ENCODE assay signal across 8 cellular contexts in the genomic region with DNA sequence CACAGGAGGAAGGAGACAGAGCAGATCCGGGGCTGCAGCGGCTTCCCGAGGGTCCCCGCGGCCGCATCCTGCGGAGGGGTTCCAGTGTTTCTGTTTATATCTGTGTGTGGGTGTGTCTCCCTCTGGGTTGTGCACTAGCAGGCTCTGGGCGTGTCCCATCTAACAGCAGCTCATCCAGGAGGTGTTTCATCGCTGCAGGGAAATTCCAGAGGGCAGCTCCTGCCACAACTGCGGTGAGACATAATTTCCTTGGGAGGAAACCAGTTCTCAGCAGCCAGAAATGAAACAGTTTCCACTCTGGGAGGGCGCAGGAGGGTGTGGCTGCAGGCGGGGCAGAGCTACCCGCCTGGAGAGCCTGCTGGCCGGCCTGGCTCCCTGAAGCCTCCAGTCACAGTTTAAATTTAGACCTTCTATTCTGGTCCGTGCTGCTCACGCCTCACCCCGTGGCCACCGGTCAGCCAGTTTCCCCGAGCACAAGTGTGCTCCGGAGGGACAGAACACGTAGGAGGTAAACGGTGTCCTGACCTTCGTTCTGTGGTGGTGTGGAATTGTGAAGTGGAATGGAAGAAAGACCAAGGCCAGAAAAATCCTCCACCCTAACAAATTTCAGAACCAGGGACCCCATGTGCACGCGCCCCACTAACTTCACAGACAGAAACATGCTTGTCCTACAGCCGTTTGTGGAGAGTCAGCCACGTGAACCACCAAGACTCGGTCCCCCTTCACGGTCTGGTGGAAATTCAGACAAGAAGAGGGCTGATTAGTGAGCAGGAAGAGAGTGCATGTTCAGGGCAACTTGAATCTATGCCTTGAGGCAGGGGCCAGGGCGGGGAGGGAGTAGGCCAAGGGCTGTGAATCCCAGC. TPM values are rescaled to one million over a fixed set of nuclear protein-coding genes. Genes with fewer than 3 reads are reported as not detected.
DNase-seq lines count a peak whose midpoint lies in the region; ATAC-seq and TF ChIP-seq lines count a peak whose summit lies in the region.

No MANE protein-coding gene starts in this region.

- peak overlapping the region; percentile 79 for H2BK20ac ChIP-seq in IMR-90 (ENCODE audit: low read depth, low read length)

- POLR2A ChIA-PET in IMR-90 (lab: Charles Lee; ENCODE audit: unreplicated experiment): interaction anchor here (0.6 kb wide), 1 partner anchor 11 kb away, joined by 3 read pairs; no protein-coding TSS in a partner anchor

- H3K27ac ChIP-seq in 22Rv1 (peak overlapping the region; percentile 67), IMR-90 (ENCODE audit: insufficient read depth, low read length) (peak overlapping the region; percentile 42), body of pancreas (peak overlapping the region in 3 of 4 donors; percentile 28 to 53 (median 52))

- WGBS in IMR-90 (ENCODE audit: extremely low coverage in 2 of 2, insufficient read length in 1 of 2), 2 experiments: 0% methylated on average over 6 of the region's 30 CpGs; no CpG with 5 or more reads in 1 of the 2 experiments
- 73 to 80% methylated on average over 30 of the region's 30 CpGs for WGBS in body of pancreas, 2 donors

- H3K36me3 ChIP-seq in IMR-90 (ENCODE audit: control insufficient read depth, insufficient read depth, low read length) (no peaks in the 10 kb centered on the region), body of pancreas (replicated peaks in 1 of 2; ENCODE audit: insufficient read depth in 1 of 2, low read depth in 2 of 2) (no peaks in the 10 kb centered on the region)

- H4K8ac ChIP-seq in IMR-90 (ENCODE audit: low read depth in 2 of 2, low read length in 2 of 2): peak overlapping the region; percentile 46 to 90; a peak in 3 of 4 replicates

- H2AK5ac ChIP-seq in IMR-90 (ENCODE audit: low read depth, low read length): peak overlapping the region; percentile 89

- peak overlapping the region; percentile 46; the same call in 1 of the 3 replicates for H2BK15ac ChIP-seq in IMR-90 (ENCODE audit: low read depth, low read length)

- H2BK120ac ChIP-seq in IMR-90 (ENCODE audit: low read depth, low read length): peak overlapping the region; percentile 86

- H2BK5ac ChIP-seq in IMR-90 (ENCODE audit: low read depth, low read length, poor library complexity, severe bottlenecking): peak overlapping the region; percentile 71

- no peaks in the 10 kb centered on the region for H3K79me1 ChIP-seq in IMR-90 (ENCODE audit: low read depth in 1 of 2, low read length in 2 of 2)

- dilution Hi-C loops in IMR-90 (cut with HindIII; ENCODE audit: low sequenced_read_pairs, unreplicated experiment): no loop called here

- peak overlapping the region; percentile 89 for H3K4ac ChIP-seq in IMR-90 (ENCODE audit: low read depth, low read length)

- peak; percentile 94 for DNase-seq in IMR-90
- peak; percentile 89 for DNase-seq in T1000 (lab: John Stamatoyannopoulos, UW)
- DNase-seq in body of pancreas: peak; percentile 16 to 51 (median 41)
- peak; percentile 96 for DNase-seq in kidney glomerular epithelial cell (lab: John Stamatoyannopoulos, UW)
- DNase-seq in stimulated activated CD4-positive, alpha-beta T cell treated with anti-CD3 and anti-CD28 coated beads, Interleukin-2, amount 100 ng/mL, for 24 hours: peak; percentile 67 to 73

- H3K27me3 ChIP-seq in IMR-90 (ENCODE audit: control insufficient read depth, insufficient read depth, low read length): no peaks in the 10 kb centered on the region
- H3K27me3 ChIP-seq in body of pancreas: no peaks in the 10 kb centered on the region

- peak overlapping the region; percentile 95 for H2AK9ac ChIP-seq in IMR-90 (replicated peaks; ENCODE audit: low read depth, low read length, poor library complexity)

- 0 out of 2 replicates have a peak, but pooled peaks have one; percentile 11 for TF ChIP-seq RAD21 in IMR-90 (IDR thresholded peaks at IDR 0.05; ENCODE audit: low read length)

- H3K23ac ChIP-seq in IMR-90 (ENCODE audit: low read depth, low read length): peak overlapping the region; percentile 39

- H3K9ac ChIP-seq in IMR-90 (ENCODE audit: low read depth, low read length): peak overlapping the region; percentile 54

- peak overlapping the region; percentile 27 for H4K5ac ChIP-seq in IMR-90 (ENCODE audit: low read depth, low read length)

- ATAC-seq in GM18907 (IDR thresholded peaks at IDR 0.05; ENCODE audit: unreplicated experiment): peak; percentile 83
- ATAC-seq in IMR-90 (ENCODE audit: low read depth): peak; percentile 96
- ATAC-seq in body of pancreas: peak; percentile 66
- ATAC-seq in GM18517 (IDR thresholded peaks at IDR 0.05; ENCODE audit: unreplicated experiment): no peak

- H2AFZ ChIP-seq in IMR-90 (replicated peaks; ENCODE audit: low read length, poor library complexity): peak overlapping the region; percentile 86

- peaks cover 15% of the 10 kb centered on the region; the same call in 1 of the 2 replicates for H3K9me1 ChIP-seq in IMR-90 (ENCODE audit: insufficient read depth, low read length)

- in situ Hi-C loops in IMR-90 (cut with MboI; ENCODE audit: low sequenced_read_pairs): no loop called here

- no peaks in the 10 kb centered on the region for H3K9me3 ChIP-seq in IMR-90 (ENCODE audit: control insufficient read depth, insufficient read depth, low read length)
- H3K9me3 ChIP-seq in body of pancreas: no peaks in the 10 kb centered on the region

- H3K4me2 ChIP-seq in IMR-90 (ENCODE audit: low read depth, low read length): peak overlapping the region; percentile 61

- no TSS peak for BruUV-seq in IMR-90 (replicated peaks; lab: Mats Ljungman, UMichigan)

- peak overlapping the region; percentile 96 for H3K14ac ChIP-seq in IMR-90 (replicated peaks; ENCODE audit: low read depth, low read length)

- H3K18ac ChIP-seq in IMR-90 (ENCODE audit: low read depth, low read length): peak overlapping the region; percentile 34; the same call in 1 of the 2 replicates

- H3K4me1 ChIP-seq in IMR-90 (ENCODE audit: control insufficient read depth, insufficient read depth, low read length): peaks cover 13% of the 10 kb centered on the region
- peaks cover 4% of the 10 kb centered on the region for H3K4me1 ChIP-seq in body of pancreas

- 0 out of 2 replicates have a peak overlapping the region, but pooled peaks have one; percentile 56 for H3K56ac ChIP-seq in IMR-90 (ENCODE audit: extremely low read depth, insufficient read depth, low read length)

- CTCF ChIA-PET in IMR-90 (lab: Yijun Ruan, JAX): interaction anchor here (1.3 to 1.7 kb wide), 2 partner anchors 31 to 32 kb away, joined by 4 to 5 read pairs; no protein-coding TSS in a partner anchor

- intact Hi-C loops in IMR-90 (cut with micrococcal nuclease): no loop called here
- intact Hi-C loops in body of pancreas (cut with DNase I): no loop called here

- no peaks in the 10 kb centered on the region for H4K20me1 ChIP-seq in IMR-90 (ENCODE audit: insufficient read depth, low read length)

- H4K91ac ChIP-seq in IMR-90 (ENCODE audit: insufficient read depth, low read depth, low read length): peak overlapping the region; percentile 83

- H3K4me3 ChIP-seq in IMR-90 (ENCODE audit: insufficient read depth, low read depth, low read length) (no peak overlapping the region), body of pancreas (no peak overlapping the region)

- no peak for TF ChIP-seq CTCF in 22Rv1 (IDR thresholded peaks at IDR 0.05)
- TF ChIP-seq CTCF in IMR-90 (conservative IDR thresholded peaks at IDR 0.05; ENCODE audit: low read depth, low read length): peak; percentile 5; the same call in 1 of the 2 replicates
- no peak for TF ChIP-seq CTCF in body of pancreas (IDR thresholded peaks at IDR 0.05)

- TF ChIP-seq POLR2A in IMR-90 (IDR thresholded peaks at IDR 0.05; ENCODE audit: low read depth, low read length) (no peak), body of pancreas (IDR thresholded peaks at IDR 0.05) (no peak)

TF ChIP-seq in IMR-90, 13 proteins besides CTCF, POLR2A, EP300 and RAD21:
- TF ChIP-seq NFE2L2 (IDR thresholded peaks at IDR 0.05; ENCODE audit: low read depth, low read length) (no peak), CEBPB (IDR thresholded peaks at IDR 0.05; ENCODE audit: low read depth, low read length) (peak; percentile 25; the same call in 1 of the 2 replicates), MXI1 (IDR thresholded peaks at IDR 0.05; ENCODE audit: borderline replicate concordance, low read depth, low read length) (no peak), MAZ (IDR thresholded peaks at IDR 0.05; ENCODE audit: borderline replicate concordance, low read depth, low read length) (peak; percentile 27; the same call in 1 of the 2 replicates), BHLHE40 (IDR thresholded peaks at IDR 0.05; ENCODE audit: low read depth, low read length) (peak; percentile 50; the same call in 1 of the 2 replicates), RFX5 (IDR thresholded peaks at IDR 0.05; ENCODE audit: low read depth, low read length) (no peak), SMC3 (IDR thresholded peaks at IDR 0.05; ENCODE audit: low read depth, low read length) (no peak), FOS (IDR thresholded peaks at IDR 0.05; ENCODE audit: low read depth, low read length) (peak; percentile 45), MAFK (IDR thresholded peaks at IDR 0.05; ENCODE audit: low read depth, low read length) (no peak), CHD1 (IDR thresholded peaks at IDR 0.05; ENCODE audit: low read depth, low read length) (no peak), RCOR1 (IDR thresholded peaks at IDR 0.05; ENCODE audit: insufficient replicate concordance, low read length) (no peak)
- TF ChIP-seq, protein P1, sequence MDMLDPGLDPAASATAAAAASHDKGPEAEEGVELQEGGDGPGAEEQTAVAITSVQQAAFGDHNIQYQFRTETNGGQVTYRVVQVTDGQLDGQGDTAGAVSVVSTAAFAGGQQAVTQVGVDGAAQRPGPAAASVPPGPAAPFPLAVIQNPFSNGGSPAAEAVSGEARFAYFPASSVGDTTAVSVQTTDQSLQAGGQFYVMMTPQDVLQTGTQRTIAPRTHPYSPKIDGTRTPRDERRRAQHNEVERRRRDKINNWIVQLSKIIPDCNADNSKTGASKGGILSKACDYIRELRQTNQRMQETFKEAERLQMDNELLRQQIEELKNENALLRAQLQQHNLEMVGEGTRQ (IDR thresholded peaks at IDR 0.05; ENCODE audit: low read depth, low read length): peak; percentile 26; the same call in 1 of the 2 replicates
- TF ChIP-seq, protein P2, sequence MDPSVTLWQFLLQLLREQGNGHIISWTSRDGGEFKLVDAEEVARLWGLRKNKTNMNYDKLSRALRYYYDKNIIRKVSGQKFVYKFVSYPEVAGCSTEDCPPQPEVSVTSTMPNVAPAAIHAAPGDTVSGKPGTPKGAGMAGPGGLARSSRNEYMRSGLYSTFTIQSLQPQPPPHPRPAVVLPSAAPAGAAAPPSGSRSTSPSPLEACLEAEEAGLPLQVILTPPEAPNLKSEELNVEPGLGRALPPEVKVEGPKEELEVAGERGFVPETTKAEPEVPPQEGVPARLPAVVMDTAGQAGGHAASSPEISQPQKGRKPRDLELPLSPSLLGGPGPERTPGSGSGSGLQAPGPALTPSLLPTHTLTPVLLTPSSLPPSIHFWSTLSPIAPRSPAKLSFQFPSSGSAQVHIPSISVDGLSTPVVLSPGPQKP (IDR thresholded peaks at IDR 0.05; ENCODE audit: borderline replicate concordance, low read depth, low read length): no peak

RNA-seq across cellular contexts. Expression of a gene that starts 50.2 kb away (rescaled TPM):
- total RNA-seq in IMR-90 (2012; rRNA removed) (not detected in 2 replicates), body of pancreas (not detected)
- polyA plus RNA-seq in IMR-90 (2012; rRNA removed): not detected in 2 replicates
- not detected in 2 replicates for polyA plus RNA-seq in IMR-90 (2012; cell fraction: cytosol; rRNA removed)
- polyA plus RNA-seq in IMR-90 (2012; cell fraction: nucleus; rRNA removed; ENCODE audit: low replicate concordance): not detected in 2 replicates

Comparison
In these comparisons a context has a peak if more than half of its experiments do, and no peak if none do; other contexts are left out.
1. DNase-seq: peak in every context shown above with its lines; median percentile 96 in kidney glomerular epithelial cell; 94 in IMR-90; 89 in T1000; 70 in stimulated activated CD4-positive, alpha-beta T cell treated with anti-CD3 and anti-CD28 coated beads, Interleukin-2, amount 100 ng/mL, for 24 hours; 41 in body of pancreas.